In the genomic region with DNA sequence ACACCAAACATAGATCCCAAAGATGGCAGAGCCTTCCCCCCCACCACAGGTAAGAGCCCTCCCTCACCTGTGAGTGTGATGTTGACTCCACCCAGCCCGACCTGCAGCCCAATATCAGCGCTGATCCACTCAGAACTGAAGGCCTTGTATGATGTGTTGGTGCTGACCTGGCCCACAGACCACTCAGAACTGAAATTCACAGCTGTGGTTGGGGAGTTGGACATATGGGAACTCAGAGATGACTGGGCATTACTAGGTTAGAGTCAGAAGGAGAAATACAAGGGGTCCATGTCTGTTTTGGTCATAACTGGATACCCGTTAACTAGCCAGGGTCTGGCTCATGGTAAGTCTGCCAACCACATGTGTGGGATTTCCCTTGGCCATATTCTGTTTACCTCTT, we compare ENCODE assay signal across 22 cellular contexts. TPM values are rescaled to one million over a fixed set of nuclear protein-coding genes. Genes with fewer than 3 reads are reported as not detected.
DNase-seq lines count a peak whose midpoint lies in the region; ATAC-seq, FAIRE-seq and TF ChIP-seq lines count a peak whose summit lies in the region.
"Had no signal": no experiment of that assay in that cellular context is flagged by ENCODE, and none has a peak within 500 bp of the region (broad histone marks: within the 10 kb centered on the region; RNA-seq: fewer than 3 reads in every experiment).

No MANE protein-coding gene starts in this region.

- peak; percentile 54 for ATAC-seq in HG02610 (IDR thresholded peaks at IDR 0.05; ENCODE audit: unreplicated experiment)

- H3K4me1 ChIP-seq in ovary (ENCODE audit: insufficient read depth) = no peaks in the 10 kb centered on the region
- H3K4me1 ChIP-seq: BE2C had no signal

- peaks cover 9% of the 10 kb centered on the region for H3K27me3 ChIP-seq in bronchial epithelial cell (ENCODE audit: control insufficient read depth, insufficient read depth, low read length)
- H3K27me3 ChIP-seq in ovary = no peaks in the 10 kb centered on the region
- H3K27me3 ChIP-seq: BE2C had no signal

- TF ChIP-seq EP300 in ovary (IDR thresholded peaks at IDR 0.05) = no peak

- no peak for TF ChIP-seq POLR2A in ovary (IDR thresholded peaks at IDR 0.05)

- DNase-seq in bronchial epithelial cell (ENCODE audit: low read depth) = no peak
- peak; percentile 46 for DNase-seq in posterior vena cava (ENCODE audit: low spot score)
- DNase-seq in NCI-H1436 treated with DMSO at 0.1 percent for 48 hours (lab: John Stamatoyannopoulos, UW) = no peak
- no peak for DNase-seq in mucosa of gallbladder (ENCODE audit: low spot score)
- DNase-seq in ovary = no peak
- no peak for DNase-seq in activated CD8-positive, alpha-beta memory T cell treated with anti-CD3 and anti-CD28 coated beads for 24 hours
- DNase-seq: ACHN; BE2C; C1 segment of cervical spinal cord; Caco-2; CD4-positive, CD25-positive, alpha-beta regulatory T cell; DMS79 treated with DMSO at 0.1 percent for 48 hours; GF-D8; KG1 had no signal

- no peaks in the 10 kb centered on the region for H3K9me3 ChIP-seq in ovary
- H3K9me3 ChIP-seq: BE2C, Caco-2, HAP-1 had no signal

- 78 to 94% (median 86%) methylated on average over 3 of the region's 3 CpGs for WGBS in ovary, 3 donors

- H3K4me3 ChIP-seq in bronchial epithelial cell (ENCODE audit: low read depth, low read length) (no peak overlapping the region), ovary (no peak overlapping the region)
- H3K4me3 ChIP-seq: HAP-1 had no signal

- H3K36me3 ChIP-seq in bronchial epithelial cell (ENCODE audit: control insufficient read depth, insufficient read depth, low read length) (peaks cover 6% of the 10 kb centered on the region), ovary (no peaks in the 10 kb centered on the region)
- H3K36me3 ChIP-seq: BE2C, HAP-1 had no signal

- FAIRE-seq in bronchial epithelial cell (lab: Jason Lieb, UNC) = peak; percentile 94
- FAIRE-seq: A204.1, D721Med, GM12891 had no signal

- H3K27ac ChIP-seq in ovary = no peak overlapping the region

- intact Hi-C loops in posterior vena cava (cut with DNase I) (no loop called here), ovary (cut with DNase I) (no loop called here)

- TF ChIP-seq CTCF in bronchial epithelial cell (IDR thresholded peaks at IDR 0.05; ENCODE audit: insufficient read depth, low read length, severe bottlenecking) (no peak), ovary (IDR thresholded peaks at IDR 0.05) (no peak)

RNA-seq across cellular contexts. Expression of a gene that starts 6.9 kb away (rescaled TPM):
- total RNA-seq in bronchial epithelial cell (0.13 TPM in 1 of 2 replicates, not detected in the other), posterior vena cava (not detected), mucosa of gallbladder (87.1 TPM), ovary (under 1 TPM in 1 of 7 donors, not detected in 6; 0.18 TPM)
- under 1 TPM in 1 of 2 donors, not detected in 1; 0.17 TPM for polyA plus RNA-seq in ovary
- total RNA-seq: CD4-positive, CD25-positive, alpha-beta regulatory T cell; GM23248; H4; HT-29 had no signal
- polyA plus RNA-seq: CD4-positive, CD25-positive, alpha-beta regulatory T cell; GM23248 had no signal

RNA-seq across cellular contexts. Expression of a gene that starts 7.0 kb away (rescaled TPM):
- 0.90 and 1.1 TPM in 2 replicates for total RNA-seq in bronchial epithelial cell
- 1 to 10 TPM in 1 of 2 donors, under 1 TPM in 1; 0.57 to 2.7 TPM for total RNA-seq in posterior vena cava
- 366 TPM for total RNA-seq in mucosa of gallbladder
- total RNA-seq in ovary = 1 to 10 TPM in 1 of 7 donors, under 1 TPM in 6; 0.05 to 1.1 (median 0.63) TPM
- polyA plus RNA-seq in ovary = 1 to 10 TPM in 1 of 2 donors, under 1 TPM in 1; 0.30 to 1.6 TPM
- total RNA-seq: CD4-positive, CD25-positive, alpha-beta regulatory T cell; GM23248 had no signal
- polyA plus RNA-seq: CD4-positive, CD25-positive, alpha-beta regulatory T cell had no signal

RNA-seq across cellular contexts. Expression of a gene that starts 8.7 kb away (rescaled TPM):
- total RNA-seq in bronchial epithelial cell (27.1 and 54.5 TPM in 2 replicates), posterior vena cava (1 to 10 TPM in 1 of 2 donors, under 1 TPM in 1; 0.81 to 5.3 TPM), mucosa of gallbladder (10.6 TPM), ovary (1 to 10 TPM in 4 of 7 donors, under 1 TPM in 3; 0.30 to 4.1 (median 1.2) TPM)
- polyA plus RNA-seq in ovary = under 1 TPM; 0.51 to 0.77 TPM
- total RNA-seq: Caco-2; CD4-positive, CD25-positive, alpha-beta regulatory T cell; H4 had no signal
- polyA plus RNA-seq: CD4-positive, CD25-positive, alpha-beta regulatory T cell had no signal

RNA-seq across cellular contexts. Expression of a gene that starts 8.8 kb away (rescaled TPM):
- total RNA-seq in bronchial epithelial cell = 13.2 and 37.0 TPM in 2 replicates
- 1 to 10 TPM in 1 of 2 donors, under 1 TPM in 1; 0.62 to 4.4 TPM for total RNA-seq in posterior vena cava
- 23.4 TPM for total RNA-seq in mucosa of gallbladder
- 1 to 10 TPM in 5 of 7 donors, under 1 TPM in 2; 0.23 to 9.2 (median 2.2) TPM for total RNA-seq in ovary
- polyA plus RNA-seq in ovary = under 1 TPM; 0.47 to 0.87 TPM
- total RNA-seq: CD4-positive, CD25-positive, alpha-beta regulatory T cell; H4 had no signal

Comparison
In these comparisons a context has a peak if more than half of its experiments do, and no peak if none do; other contexts are left out.
1. RNA of a gene that starts 6.9 kb away (total RNA-seq): 87.1 TPM in mucosa of gallbladder (single experiment); not detected in posterior vena cava, 0.13 TPM in bronchial epithelial cell and 0.18 TPM in ovary; every median in the first group is over 10 times any median in the second.
2. RNA of a gene that starts 7.0 kb away (total RNA-seq): 366 TPM in mucosa of gallbladder (single experiment); 0.57 to 2.7 TPM in posterior vena cava, 0.90 to 1.1 TPM in bronchial epithelial cell and 0.05 to 1.1 TPM in ovary; every median in the first group is over 10 times any median in the second.